Comparison of ENCODE assay signal across 1 cellular context in genomic region chr20:41031243-41031619, GRCh38.
TF ChIP-seq lines count a peak whose summit lies in the region.

No MANE protein-coding gene starts in this region.

TF ChIP-seq in SK-N-SH treated with all-trans-retinoic acid at 6 μM for 48 hours, 23 proteins besides CTCF, POLR2A, EP300 and RAD21 (continued from another document):
- no peak for TF ChIP-seq CREB5 (CRISPR knock-in tag; IDR thresholded peaks at IDR 0.05; ENCODE audit: low read depth)
- TF ChIP-seq ZNF8 (CRISPR knock-in tag; IDR thresholded peaks at IDR 0.05): no peak
- TF ChIP-seq TCF4 (CRISPR knock-in tag; IDR thresholded peaks at IDR 0.05; ENCODE audit: borderline replicate concordance): no peak
- no peak for TF ChIP-seq ZNF70 (CRISPR knock-in tag; IDR thresholded peaks at IDR 0.05)
- TF ChIP-seq ARNTL (CRISPR knock-in tag; IDR thresholded peaks at IDR 0.05; ENCODE audit: borderline replicate concordance, low read depth): no peak
- no peak for TF ChIP-seq ISL1 (CRISPR knock-in tag; IDR thresholded peaks at IDR 0.05)
- TF ChIP-seq CSRNP3 (CRISPR knock-in tag; IDR thresholded peaks at IDR 0.05): no peak
- no peak for TF ChIP-seq ZC3H10 (CRISPR knock-in tag; IDR thresholded peaks at IDR 0.05)
- no peak for TF ChIP-seq CSDC2 (CRISPR knock-in tag; IDR thresholded peaks at IDR 0.05)
